ENCODE assay signal across 3 cellular contexts in genomic region chr2:157281316-157281715, GRCh38.
"Had no signal": no experiment of that assay in that cellular context is flagged by ENCODE, and none has a peak within 500 bp of the region (broad histone marks: within the 10 kb centered on the region; RNA-seq: fewer than 3 reads in every experiment).

No MANE protein-coding gene starts in this region.

- DNase-seq: GDM1, GF-D8 had no signal

- H3K4me3 ChIP-seq: GM12878 had no signal
